ENCODE assay signal across 18 cellular contexts in genomic region chr5:146778795-146779579, GRCh38.
DNase-seq lines count a peak whose midpoint lies in the region; ATAC-seq and TF ChIP-seq lines count a peak whose summit lies in the region.
"Had no signal": no experiment of that assay in that cellular context is flagged by ENCODE, and none has a peak within 500 bp of the region (broad histone marks: within the 10 kb centered on the region; RNA-seq: fewer than 3 reads in every experiment).

No MANE protein-coding gene starts in this region.

- peak; percentile 2 for DNase-seq in NCI-H82 (lab: John Stamatoyannopoulos, UW)
- DNase-seq in NCI-H82 treated with DMSO at 0.1 percent for 48 hours (lab: John Stamatoyannopoulos, UW; ENCODE audit: unreplicated experiment), result no peak
- no peak for DNase-seq in mesothelial cell of epicardium (ENCODE audit: low spot score in 2 of 2, unreplicated experiment in 2 of 2)
- no peak for DNase-seq in activated CD4-positive, alpha-beta T cell treated with anti-CD3 and anti-CD28 coated beads for 1 hour
- DNase-seq: Calu3, DMS79 treated with DMSO at 0.1 percent for 48 hours, MV-4-11, NCI-H1436 treated with DMSO at 0.1 percent for 48 hours, NCI-H446, RPMI8226, SJCRH30 had no signal

- peaks cover 31% of the 10 kb centered on the region for H3K4me1 Mint-ChIP-seq in mesothelial cell of epicardium
- H3K4me1 Mint-ChIP-seq: CD14-positive monocyte had no signal

- H3K27ac ChIP-seq in cingulate gyrus (ENCODE audit: low read depth, low read length) (peak overlapping the region; percentile 71), temporal lobe (ENCODE audit: low read depth, low read length) (peak overlapping the region; percentile 40)
- H3K27ac ChIP-seq: A549, SJCRH30 had no signal

- no peak for TF ChIP-seq CTCF in mesothelial cell of epicardium (IDR thresholded peaks at IDR 0.05; ENCODE audit: unreplicated experiment)

- no peaks in the 10 kb centered on the region for H3K27me3 Mint-ChIP-seq in mesothelial cell of epicardium (ENCODE audit: low read depth)

- no peak for ATAC-seq in activated CD4-positive, CD25-positive, alpha-beta regulatory T cell treated with anti-CD3 and anti-CD28 coated beads, Interleukin-2, amount 50 U/mL, for 24 hours
- no peak for ATAC-seq in GM18519 (IDR thresholded peaks at IDR 0.05; ENCODE audit: low FRiP score, unreplicated experiment)
- ATAC-seq: A549, HCT116 had no signal

- no peak overlapping the region for H3K4me3 Mint-ChIP-seq in mesothelial cell of epicardium
- H3K4me3 Mint-ChIP-seq: CD14-positive monocyte had no signal

- H3K27ac Mint-ChIP-seq in mesothelial cell of epicardium, result peak overlapping the region; percentile 35
- H3K27ac Mint-ChIP-seq: CD14-positive monocyte had no signal

- H3K9me3 Mint-ChIP-seq in mesothelial cell of epicardium, result peaks cover 12% of the 10 kb centered on the region

- H3K36me3 Mint-ChIP-seq in mesothelial cell of epicardium, result peaks cover 13% of the 10 kb centered on the region
- H3K36me3 Mint-ChIP-seq: CD14-positive monocyte had no signal
